8 cellular contexts compared by ENCODE assay signal in the genomic region with DNA sequence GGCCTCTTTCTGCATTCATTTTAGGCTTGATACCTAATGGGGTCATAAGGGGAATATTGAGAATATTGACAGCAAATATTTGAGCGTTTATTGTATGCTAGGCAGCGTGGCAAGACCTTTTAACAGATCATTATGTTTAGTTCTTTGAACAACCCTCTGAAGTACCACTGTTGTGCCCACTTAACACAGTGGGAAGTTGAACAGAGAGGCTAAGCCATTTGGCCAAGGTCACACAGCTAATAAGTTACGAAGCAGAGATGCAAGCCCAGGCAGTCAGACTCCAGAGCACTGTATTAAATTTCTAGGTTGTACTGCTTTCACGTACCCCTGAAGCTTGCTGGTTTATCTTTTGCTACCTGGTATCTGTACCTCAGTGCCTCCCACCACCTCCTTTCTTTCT. TPM values are rescaled to one million over a fixed set of nuclear protein-coding genes. Genes with fewer than 3 reads are reported as not detected.
A peak's percentile ranks its signal among the peaks of the same experiment; 100 is the strongest.
DNase-seq lines count a peak whose midpoint lies in the region; ATAC-seq, FAIRE-seq and TF ChIP-seq lines count a peak whose summit lies in the region.

No MANE protein-coding gene starts in this region.

- H3K4me1 ChIP-seq in foreskin keratinocyte: peaks cover 7% of the 10 kb centered on the region

- FAIRE-seq in GM19239 (lab: Jason Lieb, UNC): peak; percentile 62

- no peaks in the 10 kb centered on the region for H3K27me3 ChIP-seq in foreskin keratinocyte

- no peak for DNase-seq in GM19239 (ENCODE audit: insufficient read length, low spot score)
- DNase-seq in foreskin keratinocyte: no peak
- no peak for DNase-seq in skeletal muscle cell (ENCODE audit: low read depth)
- no peak for DNase-seq in NCI-H146 (lab: John Stamatoyannopoulos, UW)
- no peak for DNase-seq in COR-L47 (lab: John Stamatoyannopoulos, UW)
- DNase-seq in germinal center (ENCODE audit: low spot score): no peak

- H3K27ac ChIP-seq in VCaP (peak overlapping the region; percentile 90), foreskin keratinocyte (peak overlapping the region; percentile 86)

- ATAC-seq in foreskin keratinocyte (no peak), GM19397 (IDR thresholded peaks at IDR 0.05; ENCODE audit: unreplicated experiment) (no peak)

- TF ChIP-seq CTCF in VCaP (conservative IDR thresholded peaks at IDR 0.05): no peak
- TF ChIP-seq CTCF in foreskin keratinocyte (conservative IDR thresholded peaks at IDR 0.05): no peak

- peak overlapping the region; percentile 99 for H3K4me3 ChIP-seq in skeletal muscle cell (ENCODE audit: low read depth, low read length)

RNA-seq across cellular contexts. Expression of a gene that starts 1.1 kb away (rescaled TPM):
- total RNA-seq in foreskin keratinocyte: 151 and 168 TPM in 2 replicates
- 196 and 232 TPM in 2 replicates for polyA plus RNA-seq in foreskin keratinocyte
